ENCODE assay signal across 7 cellular contexts in genomic region chr7:54788664-54789063, GRCh38. TPM values are rescaled to one million over a fixed set of nuclear protein-coding genes. Genes with fewer than 3 reads are reported as not detected.
DNase-seq lines count a peak whose midpoint lies in the region; ATAC-seq and TF ChIP-seq lines count a peak whose summit lies in the region.

No MANE protein-coding gene starts in this region.

- TF ChIP-seq POLR2A in upper lobe of left lung (IDR thresholded peaks at IDR 0.05), result no peak

- TF ChIP-seq EP300 in upper lobe of left lung (IDR thresholded peaks at IDR 0.05), result no peak

- DNase-seq in GF-D8 (lab: John Stamatoyannopoulos, UW), result peak; percentile 11
- peak; percentile 72 for DNase-seq in LoVo (ENCODE audit: low spot score)
- peak; percentile 81 for DNase-seq in SK-N-DZ (ENCODE audit: low spot score)
- DNase-seq in endothelial cell (ENCODE audit: low spot score), result peak; percentile 32
- peak; percentile 36 for DNase-seq in mucosa of gallbladder (ENCODE audit: low spot score)
- peak in 1 of 2 donors; percentile 25 for DNase-seq in upper lobe of left lung

- no peaks in the 10 kb centered on the region for H3K9me3 ChIP-seq in upper lobe of left lung

- H3K36me3 Mint-ChIP-seq in endothelial cell (ENCODE audit: low read depth, unreplicated experiment), result no peaks in the 10 kb centered on the region

- H3K27ac ChIP-seq in upper lobe of left lung, result no peak overlapping the region

- H3K4me3 ChIP-seq in upper lobe of left lung, result no peak overlapping the region

- peaks cover 17% of the 10 kb centered on the region for H3K4me1 Mint-ChIP-seq in endothelial cell (ENCODE audit: unreplicated experiment)

- H3K27me3 ChIP-seq in upper lobe of left lung, result no peaks in the 10 kb centered on the region

- TF ChIP-seq CTCF in endothelial cell (IDR thresholded peaks at IDR 0.05; ENCODE audit: unreplicated experiment) (no peak), upper lobe of left lung (IDR thresholded peaks at IDR 0.05) (peak; percentile 49 to 72 (median 59))

- no peaks in the 10 kb centered on the region for H3K36me3 ChIP-seq in upper lobe of left lung

- no peaks in the 10 kb centered on the region for H3K9me3 Mint-ChIP-seq in endothelial cell (ENCODE audit: unreplicated experiment)

- peaks cover 4 to 7% (median 4%) of the 10 kb centered on the region in 4 donors for H3K4me1 ChIP-seq in upper lobe of left lung

- H3K27ac Mint-ChIP-seq in endothelial cell (ENCODE audit: unreplicated experiment), result no peak overlapping the region

- H3K27me3 Mint-ChIP-seq in endothelial cell (ENCODE audit: unreplicated experiment), result peaks cover 4% of the 10 kb centered on the region

- H3K4me3 Mint-ChIP-seq in endothelial cell (ENCODE audit: unreplicated experiment), result no peak overlapping the region

- ATAC-seq in GM21717 (IDR thresholded peaks at IDR 0.05; ENCODE audit: unreplicated experiment) (peak; percentile 87), upper lobe of left lung (ENCODE audit: low FRiP score in 2 of 2) (peak; percentile 44 to 91)

- WGBS in upper lobe of left lung, 2 donors, result 11 to 14% methylated on average over 8 to 9 of the region's 9 CpGs

RNA-seq across cellular contexts. Expression of gene SEC61G, which starts 29.7 kb away (rescaled TPM):
- 1,861 and 2,150 TPM in 2 replicates for polyA plus RNA-seq in SK-N-DZ (2014; cell fraction: cytosol; rRNA removed)
- polyA plus RNA-seq in SK-N-DZ (2014; cell fraction: nucleus; rRNA removed), result 992 and 1,718 TPM in 2 replicates
- total RNA-seq in endothelial cell (ENCODE audit: unreplicated experiment) (129 TPM), mucosa of gallbladder (91.8 TPM), upper lobe of left lung (100 to 1,000 TPM in 3 of 6 donors, 10 to 100 TPM in 3; 25.1 to 201 (median 92.5) TPM)
